ENCODE assay signal across 25 cellular contexts in genomic region chr15:70118599-70118998, GRCh38.
"Had no signal": no experiment of that assay in that cellular context is flagged by ENCODE, and none has a peak within 500 bp of the region (broad histone marks: within the 10 kb centered on the region; RNA-seq: fewer than 3 reads in every experiment).

No MANE protein-coding gene starts in this region.

- H3K9me3 ChIP-seq: colonic mucosa, esophagus squamous epithelium, gastrocnemius medialis, heart right ventricle, left lung, lower lobe of right lung, mucosa of descending colon had no signal

- ATAC-seq: effector memory CD8-positive, alpha-beta T cell; esophagus mucosa; gastrocnemius medialis; heart right ventricle; left cardiac atrium; left lung; left ventricle myocardium superior; lower lobe of right lung; mucosa of descending colon had no signal

- H3K4me3 ChIP-seq: colonic mucosa, esophagus squamous epithelium, gastrocnemius medialis, heart right ventricle, left lung, lower lobe of right lung, mucosa of descending colon had no signal

- FAIRE-seq: endometrium, islet of Langerhans, keratinocyte had no signal

- DNase-seq: colonic mucosa; cortex of kidney; effector CD8-positive, alpha-beta T cell; effector memory CD8-positive, alpha-beta T cell; endodermal cell; erythroblast; esophagus squamous epithelium; foreskin fibroblast; foreskin melanocyte; gastrocnemius medialis; glutamatergic neuron; head of caudate nucleus; heart right ventricle; hippocampal formation; left cardiac atrium; left lung; left ventricle myocardium superior; lower lobe of right lung; mesenchymal stem cell; mucosa of descending colon had no signal

- H3K4me1 ChIP-seq: colonic mucosa, gastrocnemius medialis had no signal

- H3K27me3 ChIP-seq: colonic mucosa, gastrocnemius medialis, left lung had no signal

- H3K27ac ChIP-seq: colonic mucosa, epithelial cell of prostate, esophagus squamous epithelium, gastrocnemius medialis, heart right ventricle, left lung, lower lobe of right lung had no signal

- H3K36me3 ChIP-seq: colonic mucosa, esophagus squamous epithelium, gastrocnemius medialis, heart right ventricle, left lung, lower lobe of right lung had no signal
